In genomic region chr13:50901701-50902100, GRCh38 we compare ENCODE assay signal across 17 cellular contexts. TPM values are rescaled to one million over a fixed set of nuclear protein-coding genes. Genes with fewer than 3 reads are reported as not detected.
"Had no signal": no experiment of that assay in that cellular context is flagged by ENCODE, and none has a peak within 500 bp of the region (broad histone marks: within the 10 kb centered on the region; RNA-seq: fewer than 3 reads in every experiment).

No MANE protein-coding gene starts in this region.

- ATAC-seq: gastrocnemius medialis, heart right ventricle, left lobe of liver, natural killer cell, right cardiac atrium had no signal

- H3K4me3 ChIP-seq: colonic mucosa, gastrocnemius medialis, heart right ventricle, ovary, stomach had no signal

- H3K36me3 ChIP-seq: colonic mucosa, gastrocnemius medialis, heart right ventricle, ovary, stomach had no signal

- H3K27me3 ChIP-seq: colonic mucosa, gastrocnemius medialis, heart right ventricle, ovary, stomach had no signal

- H3K4me1 ChIP-seq: colonic mucosa, gastrocnemius medialis, heart right ventricle, stomach had no signal

- H3K27ac ChIP-seq: colonic mucosa, gastrocnemius medialis, heart right ventricle, ovary, stomach had no signal

- DNase-seq: colonic mucosa; dermis blood vessel endothelial cell; gastrocnemius medialis; heart right ventricle; islet precursor cell; natural killer cell; ovary; right cardiac atrium; small intestine; stimulated activated CD4-positive, alpha-beta T cell treated with anti-CD3 and anti-CD28 coated beads, Interleukin-12 subunit alpha, Interleukin-12 subunit beta, amount 100 ng/mL, for 4 hours; stimulated activated naive CD4-positive, alpha-beta T cell; stomach; substantia nigra; trophoblast cell had no signal

- H3K9me3 ChIP-seq: colonic mucosa, gastrocnemius medialis, heart right ventricle, ovary, stomach had no signal

RNA-seq across cellular contexts. Expression of gene DLEU7, which starts 58.2 kb away (rescaled TPM):
- total RNA-seq: dermis blood vessel endothelial cell, fibroblast of lung, myocyte, stomach had no signal
- polyA plus RNA-seq: fibroblast of lung had no signal
